13 cellular contexts compared by ENCODE assay signal in the genomic region with DNA sequence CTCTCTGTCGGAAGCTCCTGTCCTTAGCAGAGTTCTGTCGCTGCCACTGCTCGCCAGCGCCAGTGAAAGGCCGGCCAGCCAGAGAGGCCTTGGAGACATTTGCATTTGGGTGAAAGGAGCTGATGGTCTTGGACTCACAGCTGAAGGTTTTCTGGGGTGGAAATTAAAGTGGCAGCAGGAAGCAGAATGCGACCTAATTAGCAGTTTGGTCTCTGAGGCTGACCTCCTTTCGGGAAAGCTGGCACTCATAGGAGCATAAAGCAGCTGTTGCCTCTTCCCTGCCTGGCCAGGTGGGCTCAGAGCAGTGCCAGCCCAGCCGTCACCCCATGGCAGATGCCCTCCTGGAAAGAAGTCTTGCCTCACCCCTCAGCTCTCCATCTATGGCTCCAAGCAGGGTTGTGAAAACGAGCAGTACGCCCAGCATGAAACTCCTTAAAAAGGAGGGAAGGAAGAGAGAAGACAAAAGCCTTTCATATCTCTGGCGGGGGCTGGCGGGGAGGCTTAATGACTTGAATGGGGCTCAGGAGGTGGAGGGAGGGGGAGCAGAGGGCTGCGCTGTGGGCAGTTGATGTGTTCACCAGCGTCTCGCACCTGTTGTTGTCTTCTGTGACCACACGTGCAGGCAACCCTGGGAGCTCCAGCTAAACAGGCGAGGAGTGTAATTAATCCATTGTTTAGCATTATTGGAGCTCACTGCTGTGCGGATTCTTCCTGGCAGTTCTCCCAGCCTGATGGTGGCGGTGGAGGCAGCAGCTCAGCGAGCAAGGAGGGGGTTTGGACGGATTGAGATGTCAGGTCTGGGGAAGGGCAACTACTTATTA.
DNase-seq lines count a peak whose midpoint lies in the region; ATAC-seq, FAIRE-seq and TF ChIP-seq lines count a peak whose summit lies in the region.
"Had no signal": no experiment of that assay in that cellular context is flagged by ENCODE, and none has a peak within 500 bp of the region (broad histone marks: within the 10 kb centered on the region; RNA-seq: fewer than 3 reads in every experiment).

No MANE protein-coding gene starts in this region.

- H3K4me2 ChIP-seq in HepG2 (ENCODE audit: low read depth, low read length), result no peak overlapping the region

- H3K36me3 ChIP-seq in HepG2 (replicated peaks in 1 of 2; ENCODE audit: control insufficient read depth in 1 of 2, insufficient read depth in 2 of 2, low read length in 2 of 2), result no peaks in the 10 kb centered on the region

- H2AFZ ChIP-seq in HepG2 (ENCODE audit: low read length), result no peak overlapping the region

- POLR2A ChIA-PET in HepG2 (lab: Yijun Ruan, JAX), result no interaction called here

- no peaks in the 10 kb centered on the region for H3K27me3 ChIP-seq in HepG2 (ENCODE audit: control insufficient read depth in 1 of 2, insufficient read depth in 2 of 2, low read length in 2 of 2)

- TF ChIP-seq POLR2A in HepG2 (IDR thresholded peaks at IDR 0.05; ENCODE audit: insufficient read depth in 1 of 2, low read depth in 2 of 2, low read length in 2 of 2), result no peak

- H4K20me1 ChIP-seq in HepG2 (ENCODE audit: insufficient read depth, low read length), result no peaks in the 10 kb centered on the region

- TF ChIP-seq EP300 in HepG2 (IDR thresholded peaks at IDR 0.05; ENCODE audit: low read depth in 2 of 2, low read length in 2 of 2) (no peak), HepG2 (CRISPR knock-in tag; IDR thresholded peaks at IDR 0.05; ENCODE audit: borderline replicate concordance) (no peak)

- peak; percentile 15 for DNase-seq in Jurkat, Clone E6-1 (ENCODE audit: low read depth, low spot score)
- DNase-seq in NCI-H510A (lab: John Stamatoyannopoulos, UW) (peak; percentile 49), head of caudate nucleus (peak in 39 of 42 donors; percentile 1 to 54 (median 24)), skeletal muscle cell (ENCODE audit: low read depth) (peak; percentile 4), SIG-M5 treated with dmso at 0.1 percent for 504 hours (lab: John Stamatoyannopoulos, UW; ENCODE audit: unreplicated experiment) (no peak), HepG2 (ENCODE audit: low spot score) (no peak)
- DNase-seq: activated T-cell treated with anti-CD3 and anti-CD28 coated beads, Interleukin-2, amount 50 U/mL, for 24 hours; Calu3; central memory CD4-positive, alpha-beta T cell; stimulated activated CD4-positive, alpha-beta T cell treated with anti-CD3 and anti-CD28 coated beads, Interleukin-12 subunit alpha, Interleukin-12 subunit beta, amount 100 ng/mL, for 4 hours; stimulated activated naive CD4-positive, alpha-beta T cell had no signal

- CTCF ChIA-PET in HepG2 (lab: Yijun Ruan, JAX; ENCODE audit: low intra/inter-chr PET ratio, low total read pairs), result no interaction called here

- no peak overlapping the region for H3K9ac ChIP-seq in HepG2 (ENCODE audit: insufficient read depth, low read depth, low read length)

- no peaks in the 10 kb centered on the region for H3K79me2 ChIP-seq in HepG2 (ENCODE audit: insufficient read depth, low read length)

- FAIRE-seq in HepG2 (lab: Jason Lieb, UNC), result no peak

- no peak for ATAC-seq in GM21529 (IDR thresholded peaks at IDR 0.05; ENCODE audit: unreplicated experiment)
- ATAC-seq in HepG2, result no peak
- no peak for ATAC-seq in HG02642 (IDR thresholded peaks at IDR 0.05; ENCODE audit: poor library complexity, unreplicated experiment)

- 80% methylated on average over 7 of the region's 21 CpGs for WGBS in HepG2 (ENCODE audit: low lambda C conversion rate)

- in situ Hi-C loops in HepG2 (cut with HindIII; ENCODE audit: extremely low pct_ligation_motif_present, low pct_unique_long_range_greater_than_20kb), result no loop called here

- no peak for TF ChIP-seq RAD21 in HepG2 (CRISPR knock-in tag; IDR thresholded peaks at IDR 0.05)

- intact Hi-C loops in head of caudate nucleus (cut with DNase I) (no loop called here), HepG2 (cut with micrococcal nuclease; ENCODE audit: unreplicated experiment) (no loop called here)

- no peak overlapping the region for H3K4me3 ChIP-seq in Jurkat, Clone E6-1 (ENCODE audit: low read length)
- H3K4me3 ChIP-seq in skeletal muscle cell (ENCODE audit: low read depth, low read length) (no peak overlapping the region), HepG2 (replicated peaks in 1 of 3; ENCODE audit: insufficient read depth in 1 of 3, low read depth in 2 of 3, low read length in 3 of 3) (no peak overlapping the region)

- H3K27ac ChIP-seq in HepG2 (ENCODE audit: extremely low read length, insufficient read depth, low read length), result no peak overlapping the region

- no peaks in the 10 kb centered on the region for H3K9me3 ChIP-seq in HepG2 (ENCODE audit: low read length)

- no TSS peak for BruUV-seq in HepG2 (replicated peaks; lab: Mats Ljungman, UMichigan)

- TF ChIP-seq CTCF in HepG2 (CRISPR knock-in tag; IDR thresholded peaks at IDR 0.05), result no peak

- H3K4me1 ChIP-seq in HepG2 (ENCODE audit: insufficient read depth, low read length), result no peaks in the 10 kb centered on the region

TF ChIP-seq in HepG2, 621 proteins besides CTCF, POLR2A, EP300 and RAD21:
- TF ChIP-seq, protein P1, sequence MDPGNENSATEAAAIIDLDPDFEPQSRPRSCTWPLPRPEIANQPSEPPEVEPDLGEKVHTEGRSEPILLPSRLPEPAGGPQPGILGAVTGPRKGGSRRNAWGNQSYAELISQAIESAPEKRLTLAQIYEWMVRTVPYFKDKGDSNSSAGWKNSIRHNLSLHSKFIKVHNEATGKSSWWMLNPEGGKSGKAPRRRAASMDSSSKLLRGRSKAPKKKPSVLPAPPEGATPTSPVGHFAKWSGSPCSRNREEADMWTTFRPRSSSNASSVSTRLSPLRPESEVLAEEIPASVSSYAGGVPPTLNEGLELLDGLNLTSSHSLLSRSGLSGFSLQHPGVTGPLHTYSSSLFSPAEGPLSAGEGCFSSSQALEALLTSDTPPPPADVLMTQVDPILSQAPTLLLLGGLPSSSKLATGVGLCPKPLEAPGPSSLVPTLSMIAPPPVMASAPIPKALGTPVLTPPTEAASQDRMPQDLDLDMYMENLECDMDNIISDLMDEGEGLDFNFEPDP (CRISPR knock-in tag; conservative IDR thresholded peaks at IDR 0.05), result no peak
- TF ChIP-seq KDM3A (CRISPR knock-in tag; IDR thresholded peaks at IDR 0.05; ENCODE audit: low read depth) (no peak), ZNF10 (CRISPR knock-in tag; IDR thresholded peaks at IDR 0.05; ENCODE audit: borderline replicate concordance, low read depth) (no peak), ZBTB3 (CRISPR knock-in tag; IDR thresholded peaks at IDR 0.05; ENCODE audit: borderline replicate concordance, low read depth) (no peak), SMC3 (IDR thresholded peaks at IDR 0.05; ENCODE audit: low read length) (no peak), FLYWCH1 (CRISPR knock-in tag; IDR thresholded peaks at IDR 0.05) (no peak), SRSF4 (IDR thresholded peaks at IDR 0.05; ENCODE audit: low read depth, low read length, poor library complexity, severe bottlenecking) (no peak), ZFP36 (IDR thresholded peaks at IDR 0.05; ENCODE audit: borderline replicate concordance, low read depth, low read length, partially characterized antibody) (no peak), SALL2 (CRISPR knock-in tag; IDR thresholded peaks at IDR 0.05) (no peak), NONO (IDR thresholded peaks at IDR 0.05) (no peak), NONO (CRISPR knock-in tag; conservative IDR thresholded peaks at IDR 0.05) (no peak), EED (CRISPR knock-in tag; IDR thresholded peaks at IDR 0.05) (no peak), RNF2 (conservative IDR thresholded peaks at IDR 0.05; ENCODE audit: low read depth) (no peak), ARHGAP35 (CRISPR knock-in tag; IDR thresholded peaks at IDR 0.05; ENCODE audit: borderline replicate concordance) (no peak), ZNF841 (CRISPR knock-in tag; IDR thresholded peaks at IDR 0.05; ENCODE audit: borderline replicate concordance) (no peak), NFATC3 (CRISPR knock-in tag; IDR thresholded peaks at IDR 0.05) (no peak)
- TF ChIP-seq, protein P2, sequence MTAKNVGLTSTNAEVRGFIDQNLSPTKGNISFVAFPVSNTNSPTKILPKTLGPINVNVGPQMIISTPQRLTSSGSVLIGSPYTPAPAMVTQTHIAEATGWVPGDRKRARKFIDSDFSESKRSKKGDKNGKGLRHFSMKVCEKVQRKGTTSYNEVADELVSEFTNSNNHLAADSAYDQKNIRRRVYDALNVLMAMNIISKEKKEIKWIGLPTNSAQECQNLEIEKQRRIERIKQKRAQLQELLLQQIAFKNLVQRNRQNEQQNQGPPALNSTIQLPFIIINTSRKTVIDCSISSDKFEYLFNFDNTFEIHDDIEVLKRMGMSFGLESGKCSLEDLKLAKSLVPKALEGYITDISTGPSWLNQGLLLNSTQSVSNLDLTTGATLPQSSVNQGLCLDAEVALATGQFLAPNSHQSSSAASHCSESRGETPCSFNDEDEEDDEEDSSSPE (CRISPR knock-in tag; IDR thresholded peaks at IDR 0.05), result no peak
TF ChIP-seq in HepG2: peak in this region for 0.

Comparison
In these comparisons a context has a peak if more than half of its experiments do, and no peak if none do; other contexts are left out.
1. DNase-seq: peak in Jurkat, Clone E6-1 (single experiment), NCI-H510A (single experiment), head of caudate nucleus (39 of 42) and skeletal muscle cell (single experiment); none in SIG-M5 treated with dmso at 0.1 percent for 504 hours (single experiment) and HepG2 (single experiment).